ENCODE assay signal across 30 cellular contexts in the genomic region with DNA sequence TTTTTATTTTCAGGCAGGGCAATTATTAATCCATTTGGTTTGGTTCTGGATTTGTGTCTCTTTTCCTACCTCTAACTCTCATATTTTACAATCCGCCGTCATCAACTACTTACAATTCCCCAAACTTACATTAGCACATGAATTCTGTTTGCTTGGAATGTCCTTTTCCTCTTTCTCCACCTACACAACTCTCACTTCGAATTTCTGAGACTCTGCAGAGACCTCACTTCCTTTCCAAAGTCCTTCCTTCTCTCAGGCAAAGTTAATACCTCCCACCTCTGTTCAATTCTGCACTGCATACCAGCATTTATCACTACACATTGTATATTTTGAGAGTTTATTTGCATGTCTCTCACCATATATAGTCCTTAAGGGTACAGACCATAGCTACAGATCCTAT.
"Had no signal": no experiment of that assay in that cellular context is flagged by ENCODE, and none has a peak within 500 bp of the region (broad histone marks: within the 10 kb centered on the region; RNA-seq: fewer than 3 reads in every experiment).

No MANE protein-coding gene starts in this region.

- ATAC-seq: activated CD8-positive, alpha-beta T cell treated with anti-CD3 and anti-CD28 coated beads for 36 hours; activated T-cell treated with anti-CD3 and anti-CD28 coated beads, Interleukin-2, amount 50 U/mL, for 4 hours; activated T-helper 17 cell treated with anti-CD3 and anti-CD28 coated beads, Interleukin-2, amount 50 U/mL, for 72 hours; body of pancreas; effector memory CD8-positive, alpha-beta T cell; foreskin keratinocyte; gastrocnemius medialis; heart left ventricle; T-helper 17 cell had no signal

- H3K27ac Mint-ChIP-seq: activated CD8-positive, alpha-beta T cell treated with anti-CD3 and anti-CD28 coated beads for 36 hours; activated naive CD8-positive, alpha-beta T cell; activated T-helper 17 cell treated with anti-CD3 and anti-CD28 coated beads, Interleukin-2, amount 50 U/mL, for 72 hours; effector memory CD8-positive, alpha-beta T cell; T-helper 17 cell; T-helper 2 cell treated with Interferon-gamma antibody and Interleukin-4, amounts not matched to agents 5 μg/mL and 100 μg/mL, for 36 hours had no signal

- H3K4me1 ChIP-seq: body of pancreas, esophagus muscularis mucosa, foreskin keratinocyte, gastrocnemius medialis, heart left ventricle had no signal

- H3K27me3 ChIP-seq: body of pancreas, esophagus muscularis mucosa, foreskin keratinocyte, gastrocnemius medialis, heart left ventricle had no signal

- DNase-seq: activated CD4-positive, alpha-beta T cell treated with anti-CD3 and anti-CD28 coated beads for 1 hour; activated CD4-positive, alpha-beta T cell treated with anti-CD3 and anti-CD28 coated beads for 4 hours; activated CD4-positive, alpha-beta T cell treated with anti-CD3 and anti-CD28 coated beads, Interleukin-2, amount 50 U/mL, for 1 hour; activated CD4-positive, alpha-beta T cell treated with anti-CD3 and anti-CD28 coated beads, Interleukin-2, amount 50 U/mL, for 48 hours; activated CD8-positive, alpha-beta memory T cell treated with anti-CD3 and anti-CD28 coated beads for 24 hours; activated CD8-positive, alpha-beta T cell treated with anti-CD3 and anti-CD28 coated beads for 36 hours; activated effector memory CD4-positive, alpha-beta T cell treated with Interleukin-2 at 50 U/mL for 16 hours; activated gamma-delta T cell treated with Interleukin-2 at 50 U/mL for 16 hours; activated naive CD4-positive, alpha-beta T cell treated with anti-CD3 and anti-CD28 coated beads, Interleukin-2, amount 50 U/mL, for 16 hours; activated naive CD4-positive, alpha-beta T cell treated with Interleukin-2 at 50 U/mL for 16 hours; activated T-cell treated with anti-CD3 and anti-CD28 coated beads, Interleukin-2, amount 50 U/mL, for 4 hours; amniotic stem cell; anterior cingulate cortex; body of pancreas; caudate nucleus; cortex of kidney; dermis blood vessel endothelial cell; effector CD4-positive, alpha-beta T cell; effector memory CD8-positive, alpha-beta T cell; erythroblast; foreskin keratinocyte; gastrocnemius medialis; glutamatergic neuron; heart left ventricle; T-helper 17 cell; T1000 had no signal

- H3K4me1 Mint-ChIP-seq: activated T-helper 17 cell treated with anti-CD3 and anti-CD28 coated beads, Interleukin-2, amount 50 U/mL, for 72 hours; T-helper 17 cell had no signal

- H3K36me3 ChIP-seq: esophagus muscularis mucosa, gastrocnemius medialis, heart left ventricle had no signal

- H3K4me3 Mint-ChIP-seq: activated CD8-positive, alpha-beta T cell treated with anti-CD3 and anti-CD28 coated beads for 36 hours; activated naive CD8-positive, alpha-beta T cell; activated T-cell treated with anti-CD3 and anti-CD28 coated beads, Interleukin-2, amount 50 U/mL, for 4 hours; activated T-helper 17 cell treated with anti-CD3 and anti-CD28 coated beads, Interleukin-2, amount 50 U/mL, for 72 hours; effector memory CD8-positive, alpha-beta T cell; T-helper 17 cell; T-helper 2 cell treated with Interferon-gamma antibody and Interleukin-4, amounts not matched to agents 5 μg/mL and 100 μg/mL, for 36 hours had no signal

- H3K9me3 ChIP-seq: body of pancreas, esophagus muscularis mucosa, gastrocnemius medialis, heart left ventricle had no signal

- H3K36me3 Mint-ChIP-seq: activated naive CD8-positive, alpha-beta T cell had no signal

- H3K27me3 Mint-ChIP-seq: activated CD8-positive, alpha-beta T cell treated with anti-CD3 and anti-CD28 coated beads for 36 hours; activated naive CD8-positive, alpha-beta T cell; activated T-helper 17 cell treated with anti-CD3 and anti-CD28 coated beads, Interleukin-2, amount 50 U/mL, for 72 hours; effector memory CD8-positive, alpha-beta T cell; T-helper 17 cell had no signal

- H3K9me3 Mint-ChIP-seq: activated CD8-positive, alpha-beta T cell treated with anti-CD3 and anti-CD28 coated beads for 36 hours; activated T-cell treated with anti-CD3 and anti-CD28 coated beads, Interleukin-2, amount 50 U/mL, for 4 hours; activated T-helper 17 cell treated with anti-CD3 and anti-CD28 coated beads, Interleukin-2, amount 50 U/mL, for 72 hours; T-helper 2 cell treated with Interferon-gamma antibody and Interleukin-4, amounts not matched to agents 5 μg/mL and 100 μg/mL, for 36 hours had no signal

- H3K27ac ChIP-seq: body of pancreas, esophagus muscularis mucosa, foreskin keratinocyte, gastrocnemius medialis, heart left ventricle had no signal

- H3K4me3 ChIP-seq: body of pancreas, esophagus muscularis mucosa, gastrocnemius medialis, heart left ventricle had no signal
